Comparison of ENCODE assay signal across 2 cellular contexts in genomic region chr4:142818476-142818875, GRCh38.
TF ChIP-seq lines count a peak whose summit lies in the region.

No MANE protein-coding gene starts in this region.

TF ChIP-seq in HCT116, 20 proteins besides CTCF, POLR2A, EP300 and RAD21 (continued from another document):
- TF ChIP-seq, protein P1, sequence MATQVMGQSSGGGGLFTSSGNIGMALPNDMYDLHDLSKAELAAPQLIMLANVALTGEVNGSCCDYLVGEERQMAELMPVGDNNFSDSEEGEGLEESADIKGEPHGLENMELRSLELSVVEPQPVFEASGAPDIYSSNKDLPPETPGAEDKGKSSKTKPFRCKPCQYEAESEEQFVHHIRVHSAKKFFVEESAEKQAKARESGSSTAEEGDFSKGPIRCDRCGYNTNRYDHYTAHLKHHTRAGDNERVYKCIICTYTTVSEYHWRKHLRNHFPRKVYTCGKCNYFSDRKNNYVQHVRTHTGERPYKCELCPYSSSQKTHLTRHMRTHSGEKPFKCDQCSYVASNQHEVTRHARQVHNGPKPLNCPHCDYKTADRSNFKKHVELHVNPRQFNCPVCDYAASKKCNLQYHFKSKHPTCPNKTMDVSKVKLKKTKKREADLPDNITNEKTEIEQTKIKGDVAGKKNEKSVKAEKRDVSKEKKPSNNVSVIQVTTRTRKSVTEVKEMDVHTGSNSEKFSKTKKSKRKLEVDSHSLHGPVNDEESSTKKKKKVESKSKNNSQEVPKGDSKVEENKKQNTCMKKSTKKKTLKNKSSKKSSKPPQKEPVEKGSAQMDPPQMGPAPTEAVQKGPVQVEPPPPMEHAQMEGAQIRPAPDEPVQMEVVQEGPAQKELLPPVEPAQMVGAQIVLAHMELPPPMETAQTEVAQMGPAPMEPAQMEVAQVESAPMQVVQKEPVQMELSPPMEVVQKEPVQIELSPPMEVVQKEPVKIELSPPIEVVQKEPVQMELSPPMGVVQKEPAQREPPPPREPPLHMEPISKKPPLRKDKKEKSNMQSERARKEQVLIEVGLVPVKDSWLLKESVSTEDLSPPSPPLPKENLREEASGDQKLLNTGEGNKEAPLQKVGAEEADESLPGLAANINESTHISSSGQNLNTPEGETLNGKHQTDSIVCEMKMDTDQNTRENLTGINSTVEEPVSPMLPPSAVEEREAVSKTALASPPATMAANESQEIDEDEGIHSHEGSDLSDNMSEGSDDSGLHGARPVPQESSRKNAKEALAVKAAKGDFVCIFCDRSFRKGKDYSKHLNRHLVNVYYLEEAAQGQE (IDR thresholded peaks at IDR 0.05; ENCODE audit: low read depth) = no peak
- no peak for TF ChIP-seq ZFX (IDR thresholded peaks at IDR 0.05)
- no peak for TF ChIP-seq SRF (IDR thresholded peaks at IDR 0.05; ENCODE audit: low read depth)
- TF ChIP-seq EZH2phosphoT487 (IDR thresholded peaks at IDR 0.05; ENCODE audit: borderline replicate concordance) = no peak
- TF ChIP-seq, protein P2, sequence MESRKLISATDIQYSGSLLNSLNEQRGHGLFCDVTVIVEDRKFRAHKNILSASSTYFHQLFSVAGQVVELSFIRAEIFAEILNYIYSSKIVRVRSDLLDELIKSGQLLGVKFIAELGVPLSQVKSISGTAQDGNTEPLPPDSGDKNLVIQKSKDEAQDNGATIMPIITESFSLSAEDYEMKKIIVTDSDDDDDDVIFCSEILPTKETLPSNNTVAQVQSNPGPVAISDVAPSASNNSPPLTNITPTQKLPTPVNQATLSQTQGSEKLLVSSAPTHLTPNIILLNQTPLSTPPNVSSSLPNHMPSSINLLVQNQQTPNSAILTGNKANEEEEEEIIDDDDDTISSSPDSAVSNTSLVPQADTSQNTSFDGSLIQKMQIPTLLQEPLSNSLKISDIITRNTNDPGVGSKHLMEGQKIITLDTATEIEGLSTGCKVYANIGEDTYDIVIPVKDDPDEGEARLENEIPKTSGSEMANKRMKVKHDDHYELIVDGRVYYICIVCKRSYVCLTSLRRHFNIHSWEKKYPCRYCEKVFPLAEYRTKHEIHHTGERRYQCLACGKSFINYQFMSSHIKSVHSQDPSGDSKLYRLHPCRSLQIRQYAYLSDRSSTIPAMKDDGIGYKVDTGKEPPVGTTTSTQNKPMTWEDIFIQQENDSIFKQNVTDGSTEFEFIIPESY (IDR thresholded peaks at IDR 0.05; ENCODE audit: extremely low read depth, insufficient replicate concordance, low read length) = no peak
- TF ChIP-seq ZNF274 (IDR thresholded peaks at IDR 0.05; ENCODE audit: low read depth, low read length) = no peak
- no peak for TF ChIP-seq TCF7L2 (IDR thresholded peaks at IDR 0.05; ENCODE audit: borderline replicate concordance, extremely low read depth, insufficient read depth, insufficient read length)
- TF ChIP-seq POLR2AphosphoS5 (IDR thresholded peaks at IDR 0.05; ENCODE audit: low read depth, low read length) = no peak

TF ChIP-seq in SK-N-SH, 30 proteins besides CTCF, POLR2A, EP300 and RAD21 (continued from another document):
- TF ChIP-seq, protein P2 (IDR thresholded peaks at IDR 0.05; ENCODE audit: borderline replicate concordance, low read depth) = no peak
- no peak for TF ChIP-seq EZH2phosphoT487 (IDR thresholded peaks at IDR 0.05; ENCODE audit: borderline replicate concordance, low read depth)
- TF ChIP-seq TCF12 (IDR thresholded peaks at IDR 0.05) = no peak
- no peak for TF ChIP-seq SIN3A (IDR thresholded peaks at IDR 0.05; ENCODE audit: borderline replicate concordance, low read depth, low read length)
- TF ChIP-seq POLR2AphosphoS5 (IDR thresholded peaks at IDR 0.05; ENCODE audit: low read depth, low read length) = no peak
- TF ChIP-seq IRF3 (IDR thresholded peaks at IDR 0.05; ENCODE audit: low read depth, low read length) = no peak
- TF ChIP-seq, protein P3, sequence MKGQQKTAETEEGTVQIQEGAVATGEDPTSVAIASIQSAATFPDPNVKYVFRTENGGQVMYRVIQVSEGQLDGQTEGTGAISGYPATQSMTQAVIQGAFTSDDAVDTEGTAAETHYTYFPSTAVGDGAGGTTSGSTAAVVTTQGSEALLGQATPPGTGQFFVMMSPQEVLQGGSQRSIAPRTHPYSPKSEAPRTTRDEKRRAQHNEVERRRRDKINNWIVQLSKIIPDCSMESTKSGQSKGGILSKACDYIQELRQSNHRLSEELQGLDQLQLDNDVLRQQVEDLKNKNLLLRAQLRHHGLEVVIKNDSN (IDR thresholded peaks at IDR 0.05; ENCODE audit: borderline replicate concordance, low read depth) = no peak
- no peak for TF ChIP-seq NFIC (IDR thresholded peaks at IDR 0.05; ENCODE audit: borderline replicate concordance)
- TF ChIP-seq TAF1 (IDR thresholded peaks at IDR 0.05; ENCODE audit: borderline replicate concordance, low read depth, low read length) = no peak
- no peak for TF ChIP-seq SMC3 (IDR thresholded peaks at IDR 0.05; ENCODE audit: low read depth, low read length)
- no peak for TF ChIP-seq FOSL2 (IDR thresholded peaks at IDR 0.05; ENCODE audit: borderline replicate concordance, low read depth)
- TF ChIP-seq MEF2A (IDR thresholded peaks at IDR 0.05; ENCODE audit: borderline replicate concordance, low read depth) = no peak
